ENCODE assay signal across 24 cellular contexts in the genomic region with DNA sequence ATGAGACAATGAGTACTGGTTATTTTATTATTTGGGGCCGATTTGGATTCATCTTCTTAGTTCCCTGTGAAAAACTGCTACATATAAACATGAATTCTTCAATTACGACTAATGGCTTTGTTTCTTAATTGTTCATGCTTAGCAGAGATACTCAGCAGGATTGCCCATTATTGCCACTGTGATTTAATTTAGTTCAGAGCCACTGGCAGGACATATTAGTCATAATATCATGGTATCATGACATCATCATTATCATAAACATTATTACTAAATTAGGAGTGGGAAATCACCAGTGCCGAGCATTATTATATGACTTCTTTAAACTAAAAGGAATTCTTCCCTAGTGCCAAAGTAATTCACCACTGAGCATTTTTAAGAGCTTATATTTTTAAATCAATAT.
DNase-seq lines count a peak whose midpoint lies in the region; ATAC-seq and TF ChIP-seq lines count a peak whose summit lies in the region.
"Had no signal": no experiment of that assay in that cellular context is flagged by ENCODE, and none has a peak within 500 bp of the region (broad histone marks: within the 10 kb centered on the region; RNA-seq: fewer than 3 reads in every experiment).

No MANE protein-coding gene starts in this region.

- H3K4me3 Mint-ChIP-seq in naive thymus-derived CD4-positive, alpha-beta T cell = no peak overlapping the region
- H3K4me3 Mint-ChIP-seq: activated CD4-positive, alpha-beta T cell treated with anti-CD3 and anti-CD28 coated beads, Interleukin-2, amount 10 ng/mL, durations not matched to agents 24 days and 14 days; CD8-positive, alpha-beta memory T cell; H9; neural crest cell; T-cell had no signal

- H4K8ac ChIP-seq in mesenchymal stem cell (ENCODE audit: low read length) = no peak overlapping the region

- H4K20me1 ChIP-seq in PC-3 (ENCODE audit: low read length) = no peaks in the 10 kb centered on the region

- H3K4me2 ChIP-seq in PC-3 (ENCODE audit: low read length) (no peak overlapping the region), mesenchymal stem cell (ENCODE audit: low read length, poor library complexity, severe bottlenecking) (no peak overlapping the region)

- H2BK5ac ChIP-seq in mesenchymal stem cell (ENCODE audit: low read depth, low read length, poor library complexity, severe bottlenecking) = no peak overlapping the region

- no peak overlapping the region for H3K18ac ChIP-seq in mesenchymal stem cell (ENCODE audit: low read depth in 1 of 2, low read length in 2 of 2)

- BruUV-seq in PC-3 (replicated peaks; lab: Mats Ljungman, UMichigan) = no TSS peak

- H3K23ac ChIP-seq in mesenchymal stem cell (ENCODE audit: low read length in 2 of 2) = no peak overlapping the region

- H2BK15ac ChIP-seq in mesenchymal stem cell (ENCODE audit: low read depth, poor library complexity, severe bottlenecking) = no peak overlapping the region

- H3K9me2 ChIP-seq in PC-3 (replicated peaks; ENCODE audit: low read length) = no peaks in the 10 kb centered on the region

- H3K27ac ChIP-seq in PC-3 (ENCODE audit: low read length) (no peak overlapping the region), mesenchymal stem cell (ENCODE audit: low read length, poor library complexity, severe bottlenecking) (no peak overlapping the region)
- no peak overlapping the region for H3K27ac ChIP-seq in naive thymus-derived CD4-positive, alpha-beta T cell (ENCODE audit: low read depth, low read length)
- H3K27ac ChIP-seq: thyroid gland had no signal

- H3K4me1 Mint-ChIP-seq in naive thymus-derived CD4-positive, alpha-beta T cell = no peaks in the 10 kb centered on the region
- H3K4me1 Mint-ChIP-seq: activated CD4-positive, alpha-beta T cell treated with anti-CD3 and anti-CD28 coated beads, Interleukin-2, amount 10 ng/mL, durations not matched to agents 24 days and 14 days; CD8-positive, alpha-beta memory T cell; neural crest cell; T-cell had no signal

- H2AFZ ChIP-seq in PC-3 (ENCODE audit: low read length) (no peak overlapping the region), mesenchymal stem cell (ENCODE audit: low read depth, low read length) (no peak overlapping the region)

- H3K4me1 ChIP-seq in PC-3 (ENCODE audit: insufficient read depth, low read length) (peaks cover 17% of the 10 kb centered on the region), mesenchymal stem cell (ENCODE audit: control insufficient read depth, insufficient read depth, low read depth, low read length) (no peaks in the 10 kb centered on the region)
- no peaks in the 10 kb centered on the region for H3K4me1 ChIP-seq in naive thymus-derived CD4-positive, alpha-beta T cell (ENCODE audit: control insufficient read depth in 2 of 2, insufficient read depth in 2 of 2, low read length in 2 of 2)
- H3K4me1 ChIP-seq: thyroid gland had no signal

- intact Hi-C loops in PC-3 (cut with micrococcal nuclease) = loop anchor here (5.0 kb wide), 1 partner anchor 184 kb away; no protein-coding TSS in a partner anchor
- intact Hi-C loops in naive thymus-derived CD4-positive, alpha-beta T cell (cut with micrococcal nuclease) = no loop called here

- no peak overlapping the region for H3K14ac ChIP-seq in mesenchymal stem cell (ENCODE audit: low read length in 2 of 2)

- H2BK12ac ChIP-seq in mesenchymal stem cell (ENCODE audit: low read length in 2 of 2) = no peak overlapping the region

- H3F3A ChIP-seq in PC-3 (ENCODE audit: low read length, unreplicated experiment) = no peaks in the 10 kb centered on the region

- no peaks in the 10 kb centered on the region for H3K9me3 ChIP-seq in PC-3 (ENCODE audit: low read length)
- H3K9me3 ChIP-seq in mesenchymal stem cell (ENCODE audit: control insufficient read depth, low read length) = no peaks in the 10 kb centered on the region
- H3K9me3 ChIP-seq in naive thymus-derived CD4-positive, alpha-beta T cell (ENCODE audit: control insufficient read depth in 2 of 3, low read length in 3 of 3) = no peaks in the 10 kb centered on the region
- H3K9me3 ChIP-seq: mucosa of descending colon, thyroid gland had no signal

- DNase-seq in ELR (ENCODE audit: low read depth) (peak; percentile 77), PC-3 (peak; percentile 31), epithelial cell of esophagus (ENCODE audit: low read depth) (peak; percentile 88), mesenchymal stem cell (peak; percentile 42), dedifferentiated amniotic fluid mesenchymal stem cell (ENCODE audit: extremely low spot score) (no peak), GM10248 (ENCODE audit: extremely low spot score) (no peak)
- no peak for DNase-seq in naive thymus-derived CD4-positive, alpha-beta T cell
- DNase-seq: activated CD4-positive, alpha-beta T cell treated with anti-CD3 and anti-CD28 coated beads, Interleukin-2, amount 10 ng/mL, durations not matched to agents 24 days and 14 days; CD8-positive, alpha-beta memory T cell; DMS79; dorsolateral prefrontal cortex; erythroblast; H9; left ventricle myocardium superior; mucosa of descending colon; NCI-H2029 treated with DMSO at 0.1 percent for 48 hours; NCI-H510A treated with DMSO at 0.1 percent for 48 hours; SHP77; stimulated activated CD4-positive, alpha-beta T cell treated with anti-CD3 and anti-CD28 coated beads, Interleukin-4, amount 100 ng/mL, for 1 hour; stimulated activated naive CD8-positive, alpha-beta T cell treated with anti-CD3 and anti-CD28 coated beads, Interleukin-15, Interleukin-2, amounts not matched to agents 100 U/mL and 50 U/mL, for 24 hours; T-cell; thyroid gland had no signal

- no peaks in the 10 kb centered on the region for H3K79me2 ChIP-seq in PC-3 (ENCODE audit: low read length)

- CTCF ChIA-PET in PC-3 (lab: Charles Lee) (no interaction called here), GM10248 (lab: Yijun Ruan, JAX) (interaction anchor here (0.8 to 1.5 kb wide), 4 partner anchors 10 to 33 kb away, joined by 3 to 4 read pairs (median 3); no protein-coding TSS in a partner anchor)
- CTCF ChIA-PET in naive thymus-derived CD4-positive, alpha-beta T cell (lab: Charles Lee) = interaction anchor here (0.7 kb wide), 1 partner anchor 1111 kb away, joined by 3 read pairs; no protein-coding TSS in a partner anchor

- H3K27me3 Mint-ChIP-seq in naive thymus-derived CD4-positive, alpha-beta T cell = no peaks in the 10 kb centered on the region
- H3K27me3 Mint-ChIP-seq: activated CD4-positive, alpha-beta T cell treated with anti-CD3 and anti-CD28 coated beads, Interleukin-2, amount 10 ng/mL, durations not matched to agents 24 days and 14 days; CD8-positive, alpha-beta memory T cell; progenitor cell of endocrine pancreas; T-cell had no signal

- POLR2A ChIA-PET in PC-3 (lab: Charles Lee; ENCODE audit: unreplicated experiment) = no interaction called here
- POLR2A ChIA-PET in GM10248 (lab: Yijun Ruan, JAX) = no interaction called here
- POLR2A ChIA-PET in naive thymus-derived CD4-positive, alpha-beta T cell (lab: Charles Lee) = interaction anchor here (0.7 kb wide), 1 partner anchor 33 kb away, joined by 3 read pairs; no protein-coding TSS in a partner anchor

- H3K27me3 ChIP-seq in PC-3 (ENCODE audit: low read length) = no peaks in the 10 kb centered on the region
- no peaks in the 10 kb centered on the region for H3K27me3 ChIP-seq in mesenchymal stem cell (ENCODE audit: control insufficient read depth in 1 of 2, insufficient read depth in 1 of 2, low read length in 2 of 2)
- no peaks in the 10 kb centered on the region for H3K27me3 ChIP-seq in naive thymus-derived CD4-positive, alpha-beta T cell (ENCODE audit: control insufficient read depth in 2 of 2, insufficient read depth in 2 of 2, low read length in 2 of 2)
- H3K27me3 ChIP-seq: dorsolateral prefrontal cortex, thyroid gland had no signal

- H3K36me3 Mint-ChIP-seq in naive thymus-derived CD4-positive, alpha-beta T cell = no peaks in the 10 kb centered on the region
- H3K36me3 Mint-ChIP-seq: CD8-positive, alpha-beta memory T cell; T-cell had no signal

- no peak overlapping the region for H2AK5ac ChIP-seq in mesenchymal stem cell (ENCODE audit: low read length, severe bottlenecking)

- ATAC-seq in PC-3 = no peak; the same call in 1 of the 2 replicates
- no peak for ATAC-seq in naive thymus-derived CD4-positive, alpha-beta T cell
- ATAC-seq: left ventricle myocardium superior; mucosa of descending colon; stimulated activated naive CD8-positive, alpha-beta T cell treated with anti-CD3 and anti-CD28 coated beads, Interleukin-15, Interleukin-2, amounts not matched to agents 100 U/mL and 50 U/mL, for 24 hours; T-cell had no signal

- no peaks in the 10 kb centered on the region for H3K79me1 ChIP-seq in mesenchymal stem cell (replicated peaks; ENCODE audit: low read length, poor library complexity, severe bottlenecking)

- no peak overlapping the region for H4K91ac ChIP-seq in mesenchymal stem cell (ENCODE audit: low read length)

- H2BK120ac ChIP-seq in mesenchymal stem cell (ENCODE audit: low read depth, low read length) = no peak overlapping the region

- no CpG with 5 or more reads among the region's 3 CpGs for WGBS in mesenchymal stem cell

- H3K4ac ChIP-seq in mesenchymal stem cell (ENCODE audit: low read depth in 1 of 2, low read length in 2 of 2) = no peak overlapping the region

- no peak overlapping the region for H3K27ac Mint-ChIP-seq in naive thymus-derived CD4-positive, alpha-beta T cell
- H3K27ac Mint-ChIP-seq: activated CD4-positive, alpha-beta T cell treated with anti-CD3 and anti-CD28 coated beads, Interleukin-2, amount 10 ng/mL, durations not matched to agents 24 days and 14 days; CD8-positive, alpha-beta memory T cell; H9; progenitor cell of endocrine pancreas; T-cell had no signal

- H3K36me3 ChIP-seq in PC-3 (ENCODE audit: low read depth, low read length) (no peaks in the 10 kb centered on the region), mesenchymal stem cell (ENCODE audit: control insufficient read depth in 1 of 2, insufficient read depth in 2 of 2, low read depth in 1 of 2, low read length in 2 of 2) (no peaks in the 10 kb centered on the region)
- no peaks in the 10 kb centered on the region for H3K36me3 ChIP-seq in naive thymus-derived CD4-positive, alpha-beta T cell (ENCODE audit: control insufficient read depth in 2 of 3, insufficient read depth in 3 of 3, low read length in 3 of 3)
- H3K36me3 ChIP-seq: thyroid gland had no signal

- TF ChIP-seq CTCF in PC-3 (conservative IDR thresholded peaks at IDR 0.05; ENCODE audit: low read depth, low read length) (no peak), epithelial cell of esophagus (IDR thresholded peaks at IDR 0.05; ENCODE audit: insufficient read depth, low read depth, low read length, missing control alignments) (no peak), GM10248 (IDR thresholded peaks at IDR 0.05; ENCODE audit: control extremely low read depth, extremely low read depth, low read depth, missing control alignments) (no peak)

- H3K4me3 ChIP-seq in PC-3 (ENCODE audit: low read length) (no peak overlapping the region), epithelial cell of esophagus (ENCODE audit: low read length) (no peak overlapping the region), mesenchymal stem cell (ENCODE audit: insufficient read depth in 1 of 2, low read depth in 1 of 2, low read length in 2 of 2) (no peak overlapping the region)
- no peak overlapping the region for H3K4me3 ChIP-seq in naive thymus-derived CD4-positive, alpha-beta T cell (ENCODE audit: low read length)
- H3K4me3 ChIP-seq: mucosa of descending colon, thyroid gland had no signal

- H3K9me3 Mint-ChIP-seq in naive thymus-derived CD4-positive, alpha-beta T cell = peaks cover 0 to 5% (median 0%) of the 10 kb centered on the region in 11 donors
- H3K9me3 Mint-ChIP-seq: activated CD4-positive, alpha-beta T cell treated with anti-CD3 and anti-CD28 coated beads, Interleukin-2, amount 10 ng/mL, durations not matched to agents 24 days and 14 days; H9; neural crest cell had no signal

- H3K9ac ChIP-seq in PC-3 (ENCODE audit: low read length) = no peak overlapping the region
- H3K9ac ChIP-seq in mesenchymal stem cell (ENCODE audit: low read length) = no peak overlapping the region

Comparison
In these comparisons a context has a peak if more than half of its experiments do, and no peak if none do; other contexts are left out.
1. DNase-seq: peak in ELR (single experiment), PC-3 (single experiment), epithelial cell of esophagus (single experiment) and mesenchymal stem cell (single experiment); none in dedifferentiated amniotic fluid mesenchymal stem cell (single experiment), GM10248 (single experiment) and naive thymus-derived CD4-positive, alpha-beta T cell (0 of 9).